26 cellular contexts compared by ENCODE assay signal in the genomic region with DNA sequence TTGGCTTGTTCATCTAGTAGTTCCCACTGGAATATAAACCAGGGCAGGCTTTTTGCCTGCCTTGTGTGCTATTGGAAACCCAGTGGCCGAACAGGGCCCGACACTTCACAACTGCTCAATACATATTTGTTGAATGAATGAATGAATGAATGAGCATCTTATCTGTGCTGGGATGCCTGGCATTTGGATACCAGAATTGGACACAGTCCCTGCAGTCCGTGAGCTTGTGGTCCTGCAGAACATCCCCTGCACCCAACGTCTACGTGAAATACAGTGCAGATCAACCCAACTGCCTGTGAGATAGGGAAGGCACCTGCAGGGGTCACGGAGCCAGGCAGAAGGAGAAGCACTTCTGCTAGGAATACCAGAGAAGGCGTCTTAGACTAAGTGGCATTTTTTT. TPM values are rescaled to one million over a fixed set of nuclear protein-coding genes. Genes with fewer than 3 reads are reported as not detected.
DNase-seq lines count a peak whose midpoint lies in the region; ATAC-seq, FAIRE-seq and TF ChIP-seq lines count a peak whose summit lies in the region.
"Had no signal": no experiment of that assay in that cellular context is flagged by ENCODE, and none has a peak within 500 bp of the region (broad histone marks: within the 10 kb centered on the region; RNA-seq: fewer than 3 reads in every experiment).

No MANE protein-coding gene starts in this region.

- H3K27me3 Mint-ChIP-seq in activated CD8-positive, alpha-beta memory T cell treated with anti-CD3 and anti-CD28 coated beads, Interleukin-2, amount 10 ng/mL, durations not matched to agents 7 days and 5 days = peaks cover 7% of the 10 kb centered on the region
- H3K27me3 Mint-ChIP-seq: CD4-positive, alpha-beta T cell had no signal

- H3K4me3 ChIP-seq in K562 = no peak overlapping the region
- H3K4me3 ChIP-seq in A673 (ENCODE audit: low read depth, low read length, poor library complexity, severe bottlenecking) = no peak overlapping the region
- no peak overlapping the region for H3K4me3 ChIP-seq in HepG2 (replicated peaks in 1 of 3; ENCODE audit: insufficient read depth in 1 of 3, low read depth in 2 of 3, low read length in 3 of 3)
- H3K4me3 ChIP-seq: BLaER1 treated with 17β-estradiol and CSF1 and Interleukin-3, amounts not matched to agents 10 nM and 100 nM; GM12878; GM23248 had no signal

- H2AFZ ChIP-seq in K562 (ENCODE audit: low read depth, low read length) (no peak overlapping the region), HepG2 (ENCODE audit: low read length) (no peak overlapping the region)
- H2AFZ ChIP-seq: GM23248 had no signal

- no peaks in the 10 kb centered on the region for H3K9me1 ChIP-seq in K562 (ENCODE audit: control insufficient read depth, insufficient read depth, low read length)

- no peak for TF ChIP-seq RAD21 in K562 (CRISPR knock-in tag; conservative IDR thresholded peaks at IDR 0.05 in 1 of 2, IDR thresholded peaks at IDR 0.05 in 1 of 2)
- no peak for TF ChIP-seq RAD21 in HepG2 (CRISPR knock-in tag; IDR thresholded peaks at IDR 0.05)

- H3K27me3 ChIP-seq in K562 (ENCODE audit: control insufficient read depth in 2 of 2, insufficient read depth in 2 of 2, low read length in 2 of 2) (no peaks in the 10 kb centered on the region), A673 (replicated peaks; ENCODE audit: insufficient read depth, low read depth, low read length, poor library complexity) (no peaks in the 10 kb centered on the region), HepG2 (ENCODE audit: control insufficient read depth in 1 of 2, insufficient read depth in 2 of 2, low read length in 2 of 2) (peaks cover 0 to 5% of the 10 kb centered on the region in 2 experiments; a peak in 3 of 5 replicates)
- H3K27me3 ChIP-seq: BE2C; BLaER1 treated with 17β-estradiol and CSF1 and Interleukin-3, amounts not matched to agents 10 nM and 100 nM had no signal

- no peaks in the 10 kb centered on the region for H3K9me3 Mint-ChIP-seq in activated CD8-positive, alpha-beta memory T cell treated with anti-CD3 and anti-CD28 coated beads, Interleukin-2, amount 10 ng/mL, durations not matched to agents 7 days and 5 days (ENCODE audit: low read depth)
- H3K9me3 Mint-ChIP-seq: CD14-positive monocyte; CD4-positive, alpha-beta T cell; CD8-positive, alpha-beta memory T cell had no signal

- no peak for ATAC-seq in activated CD8-positive, alpha-beta memory T cell treated with anti-CD3 and anti-CD28 coated beads, Interleukin-2, amount 10 ng/mL, durations not matched to agents 7 days and 5 days
- ATAC-seq in K562 = no peak
- no peak for ATAC-seq in GM18873 (IDR thresholded peaks at IDR 0.05; ENCODE audit: low FRiP score, unreplicated experiment)
- ATAC-seq in HepG2 = no peak
- ATAC-seq: GM12878 had no signal

- FAIRE-seq in K562 (lab: Jason Lieb, UNC) = no peak
- FAIRE-seq in HepG2 (lab: Jason Lieb, UNC) = no peak
- FAIRE-seq: A204.1, D721Med, GM12878, H1 had no signal

- TF ChIP-seq POLR2A in K562 (conservative IDR thresholded peaks at IDR 0.05) (no peak), HepG2 (IDR thresholded peaks at IDR 0.05; ENCODE audit: insufficient read depth in 1 of 2, low read depth in 2 of 2, low read length in 2 of 2) (no peak)

- H4K20me1 ChIP-seq in K562 (replicated peaks; ENCODE audit: control insufficient read depth, insufficient read depth, low read length) (no peaks in the 10 kb centered on the region), HepG2 (ENCODE audit: insufficient read depth, low read length) (no peaks in the 10 kb centered on the region)
- H4K20me1 ChIP-seq: BLaER1 treated with 17β-estradiol and CSF1 and Interleukin-3, amounts not matched to agents 10 nM and 100 nM had no signal

- H3K27ac ChIP-seq in K562 (ENCODE audit: extremely low read depth, low read depth, low read length) (no peak overlapping the region), A673 (ENCODE audit: low read depth, low read length, poor library complexity, severe bottlenecking) (no peak overlapping the region), HepG2 (ENCODE audit: extremely low read length, insufficient read depth, low read length) (no peak overlapping the region)
- H3K27ac ChIP-seq: 22Rv1; BLaER1 treated with 17β-estradiol and CSF1 and Interleukin-3, amounts not matched to agents 10 nM and 100 nM; GM23248 had no signal

- POLR2A ChIA-PET in K562 (lab: Yijun Ruan, JAX) (interaction anchor here (0.9 to 1.0 kb wide), 2 partner anchors 9 to 46 kb away, joined by 3 read pairs; no protein-coding TSS in a partner anchor), A673 (lab: Charles Lee; ENCODE audit: low non-redundant PET) (no interaction called here), HepG2 (lab: Yijun Ruan, JAX) (no interaction called here)

- no peaks in the 10 kb centered on the region for H3K4me1 Mint-ChIP-seq in activated CD8-positive, alpha-beta memory T cell treated with anti-CD3 and anti-CD28 coated beads, Interleukin-2, amount 10 ng/mL, durations not matched to agents 7 days and 5 days
- H3K4me1 Mint-ChIP-seq: CD8-positive, alpha-beta memory T cell had no signal

- no peak overlapping the region for H3K27ac Mint-ChIP-seq in activated CD8-positive, alpha-beta memory T cell treated with anti-CD3 and anti-CD28 coated beads, Interleukin-2, amount 10 ng/mL, durations not matched to agents 7 days and 5 days
- H3K27ac Mint-ChIP-seq: CD14-positive monocyte; CD4-positive, alpha-beta T cell; CD8-positive, alpha-beta memory T cell had no signal

- H3K4me3 Mint-ChIP-seq in activated CD8-positive, alpha-beta memory T cell treated with anti-CD3 and anti-CD28 coated beads, Interleukin-2, amount 10 ng/mL, durations not matched to agents 7 days and 5 days = no peak overlapping the region
- H3K4me3 Mint-ChIP-seq: CD14-positive monocyte; CD4-positive, alpha-beta T cell; CD8-positive, alpha-beta memory T cell had no signal

- peaks cover 10 to 22% of the 10 kb centered on the region in 2 experiments for H3K4me1 ChIP-seq in K562 (replicated peaks in 1 of 2; ENCODE audit: control insufficient read depth in 2 of 2, insufficient read depth in 2 of 2, low read length in 2 of 2)
- H3K4me1 ChIP-seq in A673 (ENCODE audit: insufficient read depth, low read length, poor library complexity, severe bottlenecking) = no peaks in the 10 kb centered on the region
- no peaks in the 10 kb centered on the region for H3K4me1 ChIP-seq in HepG2 (ENCODE audit: insufficient read depth, low read length)
- H3K4me1 ChIP-seq: BE2C had no signal

- H3K9me3 ChIP-seq in K562 (replicated peaks; ENCODE audit: control insufficient read depth, insufficient read depth, low read depth, low read length) (no peaks in the 10 kb centered on the region), A673 (ENCODE audit: low read depth, low read length, poor library complexity, severe bottlenecking) (no peaks in the 10 kb centered on the region), HepG2 (ENCODE audit: low read length) (no peaks in the 10 kb centered on the region)
- H3K9me3 ChIP-seq: BE2C; BLaER1 treated with 17β-estradiol and CSF1 and Interleukin-3, amounts not matched to agents 10 nM and 100 nM had no signal

- TF ChIP-seq EP300 in K562 (IDR thresholded peaks at IDR 0.05; ENCODE audit: low read length) (no peak), HepG2 (IDR thresholded peaks at IDR 0.05; ENCODE audit: low read depth in 2 of 2, low read length in 2 of 2) (no peak), HepG2 (CRISPR knock-in tag; IDR thresholded peaks at IDR 0.05; ENCODE audit: borderline replicate concordance) (no peak)

- no peaks in the 10 kb centered on the region for H3K36me3 Mint-ChIP-seq in activated CD8-positive, alpha-beta memory T cell treated with anti-CD3 and anti-CD28 coated beads, Interleukin-2, amount 10 ng/mL, durations not matched to agents 7 days and 5 days
- H3K36me3 Mint-ChIP-seq: CD14-positive monocyte; CD8-positive, alpha-beta memory T cell had no signal

- H3K36me3 ChIP-seq in K562 (ENCODE audit: control insufficient read depth, insufficient read depth, low read length) (no peaks in the 10 kb centered on the region), A673 (ENCODE audit: insufficient read depth, low read length, poor library complexity, severe bottlenecking) (no peaks in the 10 kb centered on the region), HepG2 (replicated peaks in 1 of 2; ENCODE audit: control insufficient read depth in 1 of 2, insufficient read depth in 2 of 2, low read length in 2 of 2) (no peaks in the 10 kb centered on the region)
- H3K36me3 ChIP-seq: BE2C; BLaER1 treated with 17β-estradiol and CSF1 and Interleukin-3, amounts not matched to agents 10 nM and 100 nM had no signal

- H3K9ac ChIP-seq in K562 (ENCODE audit: insufficient read depth in 1 of 2, low read depth in 2 of 2, low read length in 2 of 2) = no peak overlapping the region
- H3K9ac ChIP-seq in HepG2 (ENCODE audit: insufficient read depth, low read depth, low read length) = no peak overlapping the region
- H3K9ac ChIP-seq: BLaER1 treated with 17β-estradiol and CSF1 and Interleukin-3, amounts not matched to agents 10 nM and 100 nM; GM23248 had no signal

- in situ Hi-C loops in K562 (cut with MboI) (no loop called here), HepG2 (cut with HindIII; ENCODE audit: extremely low pct_ligation_motif_present, low pct_unique_long_range_greater_than_20kb) (no loop called here)

- CTCF ChIA-PET in activated CD8-positive, alpha-beta memory T cell treated with anti-CD3 and anti-CD28 coated beads, Interleukin-2, amount 10 ng/mL, durations not matched to agents 7 days and 5 days (lab: Charles Lee) = no interaction called here
- CTCF ChIA-PET in K562 (lab: Yijun Ruan, JAX; ENCODE audit: low intra/inter-chr PET ratio) (no interaction called here), A673 (lab: Charles Lee) (no interaction called here), HepG2 (lab: Yijun Ruan, JAX; ENCODE audit: low intra/inter-chr PET ratio, low total read pairs) (no interaction called here)

- peak; percentile 34 for DNase-seq in activated CD8-positive, alpha-beta memory T cell treated with anti-CD3 and anti-CD28 coated beads, Interleukin-2, amount 10 ng/mL, durations not matched to agents 7 days and 5 days
- no peak for DNase-seq in activated CD8-positive, alpha-beta memory T cell treated with anti-CD3 and anti-CD28 coated beads for 24 hours
- DNase-seq in K562 (ENCODE audit: extremely low read depth in 1 of 4, low spot score in 3 of 4) (no peak), islet precursor cell (peak; percentile 10), A673 (ENCODE audit: low spot score) (no peak), HepG2 (ENCODE audit: low spot score) (no peak)
- DNase-seq: ACHN; AML-193; BE2C; CD4-positive, alpha-beta T cell; CD8-positive, alpha-beta memory T cell; DMS 273 treated with DMSO at 0.1 percent for 48 hours; DMS79; EL; GDM1; GM23248; H7; HCEC 1CT had no signal

- no peaks in the 10 kb centered on the region for H3K79me2 ChIP-seq in K562 (ENCODE audit: control insufficient read depth, insufficient read depth, low read length)
- H3K79me2 ChIP-seq in HepG2 (ENCODE audit: insufficient read depth, low read length) = no peaks in the 10 kb centered on the region

- H3K4me2 ChIP-seq in K562 (ENCODE audit: insufficient read depth, low read length) = no peak overlapping the region
- no peak overlapping the region for H3K4me2 ChIP-seq in HepG2 (ENCODE audit: low read depth, low read length)
- H3K4me2 ChIP-seq: BLaER1 treated with 17β-estradiol and CSF1 and Interleukin-3, amounts not matched to agents 10 nM and 100 nM had no signal

- 77% methylated on average over 7 of the region's 7 CpGs for WGBS in K562 (ENCODE audit: insufficient coverage, low coverage, missing lambda C conversion rate)
- WGBS in HepG2 (ENCODE audit: low lambda C conversion rate) = 58% methylated on average over 7 of the region's 7 CpGs

- BruUV-seq in K562 (replicated peaks; lab: Mats Ljungman, UMichigan) (no TSS peak), A673 (replicated peaks; lab: Mats Ljungman, UMichigan) (no TSS peak), HepG2 (replicated peaks; lab: Mats Ljungman, UMichigan) (no TSS peak)

- intact Hi-C loops in K562 (cut with micrococcal nuclease) = no loop called here
- intact Hi-C loops in A673 (cut with micrococcal nuclease; ENCODE audit: unreplicated experiment) = no loop called here
- intact Hi-C loops in HepG2 (cut with micrococcal nuclease; ENCODE audit: unreplicated experiment) = no loop called here

- no peak for TF ChIP-seq CTCF in K562 (IDR thresholded peaks at IDR 0.05 in 2 of 3, conservative IDR thresholded peaks at IDR 0.05 in 1 of 3; ENCODE audit: insufficient read depth in 2 of 3, low read depth in 1 of 3, low read length in 3 of 3)
- no peak for TF ChIP-seq CTCF in A673 (conservative IDR thresholded peaks at IDR 0.05; ENCODE audit: low read depth, low read length)
- TF ChIP-seq CTCF in HepG2 (CRISPR knock-in tag; IDR thresholded peaks at IDR 0.05) = no peak

RNA-seq across cellular contexts. Expression of gene COL15A1, which starts 30.0 kb away (rescaled TPM):
- total RNA-seq in activated CD8-positive, alpha-beta memory T cell treated with anti-CD3 and anti-CD28 coated beads, Interleukin-2, amount 10 ng/mL, durations not matched to agents 7 days and 5 days = under 1 TPM; 0.45 to 0.53 TPM
- total RNA-seq in K562 (2011; cell fraction: chromatin; rRNA removed; ENCODE audit: low replicate concordance) = 5.0 and 10.1 TPM in 2 replicates
- 5.9 and 9.3 TPM in 2 replicates for total RNA-seq in K562 (2011; cell fraction: nucleolus; rRNA removed)
- 6.6 and 7.6 TPM in 2 replicates for total RNA-seq in K562 (2011; cell fraction: nucleoplasm; rRNA removed)
- total RNA-seq in K562 (2014; rRNA removed) (3.5 and 3.9 TPM in 2 replicates), K562 (2014; rRNA removed; fragmentation: Illumina TruSeq; extraction: Trizol) (2.0 and 2.3 TPM in 2 replicates), K562 (2015; rRNA removed; fragmentation: Illumina TruSeq; extraction: Trizol) (3.0 and 3.2 TPM in 2 replicates), K562 (2021) (4.9 and 5.1 TPM in 2 replicates), A673 (2021) (0.04 TPM in 1 of 2 replicates, not detected in the other), HepG2 (2016; rRNA removed; fragmentation: Illumina TruSeq; extraction: Trizol) (not detected in 2 replicates)
- polyA plus RNA-seq in K562 (2011; rRNA removed) (0.72 and 1.7 TPM in 2 replicates), K562 (2014; fragmentation: Illumina TruSeq; extraction: Trizol) (3.2 TPM in 2 replicates), K562 (2014; fragmentation: Nextera tagmentation; extraction: Ambion mirVana) (under 1 TPM; 0.46 to 0.68 TPM), K562 (2014; rRNA removed) (2.6 TPM in 2 replicates), HepG2 (2011; rRNA removed) (not detected in 2 replicates)
- 0.96 and 2.9 TPM in 2 replicates for polyA plus RNA-seq in K562 (2011; cell fraction: cytosol; rRNA removed)
- 1.2 and 2.8 TPM in 2 replicates for polyA plus RNA-seq in K562 (2011; cell fraction: nucleus; rRNA removed)
- 5.8 and 27.6 TPM in 2 replicates for polyA plus RNA-seq in K562 (2012)
- polyA minus RNA-seq in K562 (2011; rRNA and poly(A)+ RNA removed) = 0.87 and 2.1 TPM in 2 replicates
- polyA minus RNA-seq in K562 (2011; cell fraction: cytosol; rRNA and poly(A)+ RNA removed) = 2.7 and 5.7 TPM in 2 replicates
- 1.1 and 1.5 TPM in 2 replicates for polyA minus RNA-seq in K562 (2011; cell fraction: nucleus; rRNA and poly(A)+ RNA removed)
- not detected in 2 replicates for total RNA-seq in HepG2 (2016; cell fraction: cytosol; rRNA removed; fragmentation: Illumina TruSeq; extraction: Trizol; ENCODE audit: low read depth)
- not detected in 2 replicates for total RNA-seq in HepG2 (2016; cell fraction: insoluble cytoplasmic fraction; rRNA removed; fragmentation: Illumina TruSeq; extraction: Trizol)
- not detected in 2 replicates for total RNA-seq in HepG2 (2016; cell fraction: membrane; rRNA removed; fragmentation: Illumina TruSeq; extraction: Trizol)
- not detected in 2 replicates for total RNA-seq in HepG2 (2016; cell fraction: nucleus; rRNA removed; fragmentation: Illumina TruSeq; extraction: Trizol)
- polyA plus RNA-seq in HepG2 (2011; cell fraction: cytosol; rRNA removed) = not detected in 2 replicates
- polyA plus RNA-seq in HepG2 (2011; cell fraction: nucleus; rRNA removed) = not detected in 2 replicates
- polyA plus RNA-seq in HepG2 (2012) = not detected in 2 replicates
- polyA plus RNA-seq in HepG2 (2016; cell fraction: cytosol; fragmentation: Illumina TruSeq; extraction: Trizol; ENCODE audit: low read depth) = not detected in 2 replicates
- polyA plus RNA-seq in HepG2 (2016; cell fraction: insoluble cytoplasmic fraction; fragmentation: Illumina TruSeq; extraction: Trizol; ENCODE audit: low read depth) = not detected in 2 replicates
- polyA plus RNA-seq in HepG2 (2016; cell fraction: membrane; fragmentation: Illumina TruSeq; extraction: Trizol; ENCODE audit: low read depth) = not detected in 2 replicates
- not detected in 2 replicates for polyA plus RNA-seq in HepG2 (2016; cell fraction: nucleus; fragmentation: Illumina TruSeq; extraction: Trizol; ENCODE audit: insufficient read depth, low read depth)
- 2.3 TPM in 1 of 2 replicates, not detected in the other for polyA minus RNA-seq in HepG2 (2011; rRNA and poly(A)+ RNA removed; ENCODE audit: low replicate concordance)
- not detected in 2 replicates for polyA minus RNA-seq in HepG2 (2011; cell fraction: cytosol; rRNA and poly(A)+ RNA removed)
- polyA minus RNA-seq in HepG2 (2011; cell fraction: nucleus; rRNA and poly(A)+ RNA removed) = not detected in 2 replicates
- total RNA-seq: CD4-positive, alpha-beta T cell; CD8-positive, alpha-beta memory T cell; H7 had no signal

Comparison
In these comparisons a context has a peak if more than half of its experiments do, and no peak if none do; other contexts are left out.
1. DNase-seq: peak in activated CD8-positive, alpha-beta memory T cell treated with anti-CD3 and anti-CD28 coated beads, Interleukin-2, amount 10 ng/mL, durations not matched to agents 7 days and 5 days (single experiment) and islet precursor cell (single experiment); none in activated CD8-positive, alpha-beta memory T cell treated with anti-CD3 and anti-CD28 coated beads for 24 hours (single experiment), K562 (0 of 4), A673 (single experiment) and HepG2 (single experiment).